ENCODE assay signal across 9 cellular contexts in the genomic region with DNA sequence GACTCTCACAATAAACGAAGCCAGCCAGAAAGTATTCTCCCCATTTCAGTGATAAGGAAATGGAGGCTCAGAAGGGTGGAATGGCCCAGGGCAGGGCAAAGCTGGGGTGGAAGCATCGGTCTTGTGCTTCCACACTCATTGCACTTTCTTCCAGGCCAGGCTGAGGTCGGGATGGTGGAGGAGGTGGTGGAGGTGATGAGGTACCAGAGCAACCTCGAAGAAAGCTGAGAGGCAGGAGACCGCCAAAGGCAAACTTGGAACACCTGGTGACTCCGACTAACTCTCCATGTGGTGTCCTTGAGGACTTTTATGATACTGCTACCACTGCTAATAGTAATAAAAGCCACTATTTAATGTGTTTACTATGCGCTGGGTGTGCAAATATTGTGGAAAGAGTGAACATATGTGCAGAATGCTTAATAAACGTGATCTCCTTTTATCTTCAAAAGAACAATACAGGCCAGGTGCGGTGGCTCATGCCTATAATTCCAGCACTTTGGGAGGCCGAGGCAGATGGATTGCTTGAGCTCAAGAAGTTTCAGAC. TPM values are rescaled to one million over a fixed set of nuclear protein-coding genes. Genes with fewer than 3 reads are reported as not detected.
A peak's percentile ranks its signal among the peaks of the same experiment; 100 is the strongest.
DNase-seq lines count a peak whose midpoint lies in the region; ATAC-seq and TF ChIP-seq lines count a peak whose summit lies in the region.
"Had no signal": no experiment of that assay in that cellular context is flagged by ENCODE, and none has a peak within 500 bp of the region (broad histone marks: within the 10 kb centered on the region; RNA-seq: fewer than 3 reads in every experiment).

No MANE protein-coding gene starts in this region.

- TF ChIP-seq CTCF in brain (conservative IDR thresholded peaks at IDR 0.05) (no peak), ovary (IDR thresholded peaks at IDR 0.05) (no peak)

- no peak for TF ChIP-seq EP300 in ovary (IDR thresholded peaks at IDR 0.05)

- H3K4me1 Mint-ChIP-seq in brain, result peaks cover 79% of the 10 kb centered on the region

- no peaks in the 10 kb centered on the region for H3K36me3 ChIP-seq in ovary
- H3K36me3 ChIP-seq: HAP-1 had no signal

- H3K27ac Mint-ChIP-seq in brain, result peak overlapping the region in 4 of 5 experiments; percentile 12 to 98 (median 92)

- peaks cover 23% of the 10 kb centered on the region for H3K4me1 ChIP-seq in ovary (ENCODE audit: insufficient read depth)

- intact Hi-C loops in ovary (cut with DNase I), result no loop called here

- DNase-seq in COR-L47 (lab: John Stamatoyannopoulos, UW) (peak; percentile 39), NCI-H1417 (lab: John Stamatoyannopoulos, UW) (peak in 2 of 3 experiments; percentile 67 to 92), ovary (no peak), SHP77 (lab: John Stamatoyannopoulos, UW) (no peak)

- no peak for TF ChIP-seq POLR2A in ovary (IDR thresholded peaks at IDR 0.05)

- peaks cover 4% of the 10 kb centered on the region for H3K27me3 Mint-ChIP-seq in brain

- peaks cover 0 to 2% (median 0%) of the 10 kb centered on the region in 5 experiments for H3K9me3 Mint-ChIP-seq in brain

- no peaks in the 10 kb centered on the region for H3K27me3 ChIP-seq in ovary

- no peak overlapping the region for H3K4me3 Mint-ChIP-seq in brain

- H3K4me3 ChIP-seq in ovary, result no peak overlapping the region
- H3K4me3 ChIP-seq: HAP-1 had no signal

- no peaks in the 10 kb centered on the region for H3K9me3 ChIP-seq in ovary
- H3K9me3 ChIP-seq: HAP-1 had no signal

- 54 to 86% (median 64%) methylated on average over 10 of the region's 10 CpGs for WGBS in ovary, 3 donors

- peak overlapping the region; percentile 62 to 90 for H3K27ac ChIP-seq in ovary

- no peaks in the 10 kb centered on the region for H3K36me3 Mint-ChIP-seq in brain

- no peak for ATAC-seq in GM18867 (IDR thresholded peaks at IDR 0.05; ENCODE audit: unreplicated experiment)
- ATAC-seq in GM19395 (IDR thresholded peaks at IDR 0.05; ENCODE audit: unreplicated experiment), result no peak
- ATAC-seq in GM18870 (IDR thresholded peaks at IDR 0.05; ENCODE audit: unreplicated experiment), result no peak

RNA-seq across cellular contexts. Expression of gene BTG2, which starts 16.9 kb away (rescaled TPM):
- polyA plus RNA-seq in brain (ENCODE audit: insufficient read depth, low read depth, low replicate concordance) (117 TPM), ovary (100 to 1,000 TPM; 113 to 167 TPM)
- 100 to 1,000 TPM; 124 to 395 (median 220) TPM for total RNA-seq in ovary

RNA-seq across cellular contexts. Expression of gene CHIT1, which starts 59.0 kb away (rescaled TPM):
- 0.49 TPM for polyA plus RNA-seq in brain (ENCODE audit: insufficient read depth, low read depth, low replicate concordance)
- 10 to 100 TPM in 1 of 7 donors, 1 to 10 TPM in 1, under 1 TPM in 2, not detected in 3; 0.08 to 26.9 (median 0.77) TPM for total RNA-seq in ovary
- 1 to 10 TPM in 1 of 2 donors, under 1 TPM in 1; 0.50 to 7.0 TPM for polyA plus RNA-seq in ovary

Comparison
In these comparisons a context has a peak if more than half of its experiments do, and no peak if none do; other contexts are left out.
1. DNase-seq: peak in COR-L47 (single experiment) and NCI-H1417 (2 of 3); none in ovary (0 of 5) and SHP77 (0 of 2).